ENCODE assay signal across 8 cellular contexts in the genomic region with DNA sequence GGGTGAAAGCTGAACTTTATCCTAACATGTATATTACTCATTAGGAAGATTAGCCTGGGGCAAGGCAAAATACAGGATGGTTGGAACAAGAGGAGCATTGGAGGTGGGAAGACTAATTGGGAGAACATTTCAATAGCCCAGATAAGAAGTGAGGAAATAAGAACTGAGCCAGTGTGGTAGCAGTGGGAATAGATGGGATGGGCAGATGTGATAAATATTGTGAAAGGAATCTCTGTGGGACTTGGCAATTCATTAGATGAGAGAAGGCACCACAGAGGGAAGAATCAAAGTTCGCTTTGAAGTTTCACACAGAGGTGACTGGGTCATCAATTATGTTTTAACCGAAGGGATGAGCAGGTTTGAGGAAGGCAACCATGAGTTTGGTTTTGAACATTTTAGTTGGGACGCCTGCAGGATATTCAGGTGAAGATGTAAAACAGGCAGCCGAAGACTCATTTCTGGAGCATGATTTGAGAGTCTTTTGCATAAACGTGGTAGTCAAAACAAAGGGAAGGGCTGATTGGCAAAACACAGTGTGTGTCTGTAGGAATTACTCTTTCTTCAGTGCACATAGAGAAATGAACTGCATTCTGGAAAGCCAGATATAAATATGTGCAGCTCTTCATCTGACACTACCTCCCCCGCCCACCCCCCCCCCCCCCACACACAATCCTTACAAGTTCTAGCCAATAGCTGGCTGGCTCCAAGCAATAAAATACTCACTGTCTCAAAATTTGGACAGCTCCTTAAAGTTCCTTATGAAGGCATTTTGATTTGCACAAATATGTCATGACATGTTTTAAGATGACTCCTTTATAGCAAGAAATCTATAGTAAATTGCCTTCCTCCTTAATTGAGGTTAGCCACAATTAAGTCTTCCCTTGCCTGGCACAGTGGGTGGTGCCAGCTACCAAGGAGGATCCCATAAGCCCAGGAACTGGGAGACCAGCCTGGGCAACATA. TPM values are rescaled to one million over a fixed set of nuclear protein-coding genes. Genes with fewer than 3 reads are reported as not detected.
DNase-seq lines count a peak whose midpoint lies in the region; ATAC-seq and TF ChIP-seq lines count a peak whose summit lies in the region.

No MANE protein-coding gene starts in this region.

- DNase-seq in stimulated activated naive CD8-positive, alpha-beta T cell treated with anti-CD3 and anti-CD28 coated beads, Interleukin-15, Interleukin-2, amounts not matched to agents 100 U/mL and 50 U/mL, for 24 hours = no peak
- DNase-seq in NCI-H226 (peak; percentile 34), dedifferentiated amniotic fluid mesenchymal stem cell (ENCODE audit: extremely low spot score) (peak; percentile 45), prostate gland (ENCODE audit: low spot score) (no peak), T-helper 9 cell (no peak), UCSD-AML1 (lab: John Stamatoyannopoulos, UW; ENCODE audit: unreplicated experiment) (no peak)

- H3K36me3 Mint-ChIP-seq in stimulated activated naive CD8-positive, alpha-beta T cell treated with anti-CD3 and anti-CD28 coated beads, Interleukin-15, Interleukin-2, amounts not matched to agents 100 ng/mL and 50 ng/mL, for 24 hours (ENCODE audit: low read depth) = peaks cover 2% of the 10 kb centered on the region

- peak overlapping the region; percentile 93 to 94 for H3K27ac ChIP-seq in prostate gland

- TF ChIP-seq POLR2A in prostate gland (IDR thresholded peaks at IDR 0.05) = no peak

- H3K27me3 Mint-ChIP-seq in stimulated activated naive CD8-positive, alpha-beta T cell treated with anti-CD3 and anti-CD28 coated beads, Interleukin-15, Interleukin-2, amounts not matched to agents 100 ng/mL and 50 ng/mL, for 24 hours = peaks cover 14% of the 10 kb centered on the region

- H3K4me3 Mint-ChIP-seq in stimulated activated naive CD8-positive, alpha-beta T cell treated with anti-CD3 and anti-CD28 coated beads, Interleukin-15, Interleukin-2, amounts not matched to agents 100 ng/mL and 50 ng/mL, for 24 hours = peak overlapping the region; percentile 86

- H3K27me3 ChIP-seq in prostate gland (replicated peaks; ENCODE audit: insufficient read depth) = no peaks in the 10 kb centered on the region

- intact Hi-C loops in prostate gland (cut with DNase I) = loop anchor here (5.0 kb wide), 1 partner anchor 140 kb away; no protein-coding TSS in a partner anchor

- H3K27ac Mint-ChIP-seq in stimulated activated naive CD8-positive, alpha-beta T cell treated with anti-CD3 and anti-CD28 coated beads, Interleukin-15, Interleukin-2, amounts not matched to agents 100 ng/mL and 50 ng/mL, for 24 hours = no peak overlapping the region

- H3K4me1 ChIP-seq in prostate gland (replicated peaks) = no peaks in the 10 kb centered on the region

- whole genome bisulfite sequencing in prostate gland = 32% methylated on average over 6 of the region's 6 CpGs

- peak overlapping the region; percentile 65 to 68 for H3K4me3 ChIP-seq in prostate gland

- H3K4me1 Mint-ChIP-seq in stimulated activated naive CD8-positive, alpha-beta T cell treated with anti-CD3 and anti-CD28 coated beads, Interleukin-15, Interleukin-2, amounts not matched to agents 100 ng/mL and 50 ng/mL, for 24 hours (ENCODE audit: low read depth) = peaks cover 49% of the 10 kb centered on the region

- H3K36me3 ChIP-seq in prostate gland = no peaks in the 10 kb centered on the region

- no peaks in the 10 kb centered on the region for H3K9me3 ChIP-seq in prostate gland

- no peaks in the 10 kb centered on the region for H3K9me3 Mint-ChIP-seq in stimulated activated naive CD8-positive, alpha-beta T cell treated with anti-CD3 and anti-CD28 coated beads, Interleukin-15, Interleukin-2, amounts not matched to agents 100 ng/mL and 50 ng/mL, for 24 hours

- no peak for ATAC-seq in stimulated activated naive CD8-positive, alpha-beta T cell treated with anti-CD3 and anti-CD28 coated beads, Interleukin-15, Interleukin-2, amounts not matched to agents 100 U/mL and 50 U/mL, for 24 hours
- ATAC-seq in HG02938 (IDR thresholded peaks at IDR 0.05; ENCODE audit: unreplicated experiment) = no peak

- TF ChIP-seq CTCF in prostate gland (IDR thresholded peaks at IDR 0.05) = no peak

RNA-seq across cellular contexts. Expression of a gene that starts 1.9 kb away (rescaled TPM):
- total RNA-seq in prostate gland = 10 to 100 TPM; 21.2 to 33.2 TPM

Comparison
In these comparisons a context has a peak if more than half of its experiments do, and no peak if none do; other contexts are left out.
1. DNase-seq: peak in NCI-H226 (single experiment) and dedifferentiated amniotic fluid mesenchymal stem cell (single experiment); none in stimulated activated naive CD8-positive, alpha-beta T cell treated with anti-CD3 and anti-CD28 coated beads, Interleukin-15, Interleukin-2, amounts not matched to agents 100 U/mL and 50 U/mL, for 24 hours (single experiment), prostate gland (single experiment), T-helper 9 cell (single experiment) and UCSD-AML1 (single experiment).